8 cellular contexts compared by ENCODE assay signal in the genomic region with DNA sequence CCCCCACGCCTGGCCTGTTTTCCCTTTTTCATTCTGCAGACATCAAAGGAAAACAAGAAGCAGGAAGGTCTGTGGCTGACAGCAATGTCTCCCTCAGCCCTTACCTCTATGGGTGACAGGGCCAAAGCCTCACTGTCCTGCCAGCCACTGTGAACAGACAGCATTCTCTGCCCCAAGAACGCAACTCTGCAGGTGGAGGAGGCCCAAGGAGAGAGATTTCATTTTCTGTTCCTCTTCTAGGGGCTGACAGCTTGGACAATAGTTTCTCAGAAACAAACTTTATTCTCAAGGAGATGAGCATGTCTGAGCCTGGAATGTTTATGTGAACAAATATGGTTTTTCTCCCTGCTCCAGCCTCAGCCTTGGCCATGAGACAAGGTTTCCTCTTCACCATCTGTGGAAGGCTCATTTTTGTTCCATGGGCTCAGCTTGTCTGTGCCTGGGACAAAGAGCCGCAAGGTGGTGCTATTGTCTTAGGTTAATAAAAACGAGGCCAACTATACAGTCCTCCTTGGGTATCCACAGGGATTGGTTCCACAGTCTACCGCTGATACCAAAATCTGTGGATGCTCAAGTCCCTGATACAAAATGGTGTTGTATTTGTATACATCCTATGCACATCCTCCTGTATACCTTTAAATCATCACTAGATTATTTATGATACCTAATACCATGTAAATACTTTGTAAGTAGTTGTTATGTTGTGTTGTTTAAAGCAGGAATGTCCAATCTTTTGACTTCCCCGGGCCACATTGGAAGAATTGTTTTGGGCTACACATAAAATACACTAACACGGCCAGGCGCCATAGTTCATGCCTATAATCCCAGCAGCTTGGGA.
DNase-seq lines count a peak whose midpoint lies in the region; ATAC-seq and TF ChIP-seq lines count a peak whose summit lies in the region.

No MANE protein-coding gene starts in this region.

- TF ChIP-seq CTCF in DOHH2 (IDR thresholded peaks at IDR 0.05; ENCODE audit: low read depth, low read length, poor library complexity, severe bottlenecking), result peak; percentile 78
- peak; percentile 79 for TF ChIP-seq CTCF in RWPE2 (IDR thresholded peaks at IDR 0.05; ENCODE audit: poor library complexity, severe bottlenecking)

- H3K4me1 ChIP-seq in DOHH2 (ENCODE audit: control insufficient read depth, low read length), result no peaks in the 10 kb centered on the region
- H3K4me1 ChIP-seq in RWPE2 (ENCODE audit: insufficient read depth, poor library complexity, severe bottlenecking), result no peaks in the 10 kb centered on the region

- H3K9me2 ChIP-seq in DOHH2 (replicated peaks; ENCODE audit: control insufficient read depth, low read length), result no peaks in the 10 kb centered on the region

- ATAC-seq in RWPE2 (ENCODE audit: low read depth), result peak; percentile 89
- no peak for ATAC-seq in HG03095 (IDR thresholded peaks at IDR 0.05; ENCODE audit: unreplicated experiment)
- no peak for ATAC-seq in GM18519 (IDR thresholded peaks at IDR 0.05; ENCODE audit: low FRiP score, unreplicated experiment)

- H3K9me3 ChIP-seq in DOHH2 (ENCODE audit: control insufficient read depth, insufficient read depth, low read length) (no peaks in the 10 kb centered on the region), RWPE2 (ENCODE audit: severe bottlenecking) (no peaks in the 10 kb centered on the region)

- no peaks in the 10 kb centered on the region for H3K36me3 ChIP-seq in DOHH2 (ENCODE audit: control insufficient read depth, low read length)
- no peaks in the 10 kb centered on the region for H3K36me3 ChIP-seq in RWPE2 (ENCODE audit: low read depth)

- no peaks in the 10 kb centered on the region for H3F3A ChIP-seq in DOHH2 (ENCODE audit: control insufficient read depth, insufficient read depth)

- no peaks in the 10 kb centered on the region for H4K20me1 ChIP-seq in DOHH2 (ENCODE audit: control insufficient read depth, insufficient read depth, low read depth, low read length)

- DNase-seq in KG1 (lab: John Stamatoyannopoulos, UW) (peak; percentile 38), RWPE2 (ENCODE audit: low spot score) (no peak), astrocyte of the hippocampus (ENCODE audit: low read depth, low spot score) (peak; percentile 62), iris pigment epithelial cell (ENCODE audit: low read depth) (peak; percentile 61)
- peak; percentile 54 to 61 for DNase-seq in stimulated activated CD4-positive, alpha-beta T cell treated with anti-CD3 and anti-CD28 coated beads, Interleukin-2, amount 100 ng/mL, for 24 hours

- H3K4me2 ChIP-seq in DOHH2 (ENCODE audit: low read length), result no peak overlapping the region

- H3K27me3 ChIP-seq in DOHH2 (ENCODE audit: control insufficient read depth, low read length) (no peaks in the 10 kb centered on the region), RWPE2 (ENCODE audit: insufficient read depth, poor library complexity, severe bottlenecking) (peaks cover 9% of the 10 kb centered on the region)

- H3K27ac ChIP-seq in DOHH2 (ENCODE audit: low read depth, low read length), result no peak overlapping the region
- no peak overlapping the region for H3K27ac ChIP-seq in RWPE2 (ENCODE audit: poor library complexity, severe bottlenecking)

- H3K4me3 ChIP-seq in DOHH2 (ENCODE audit: low read length), result no peak overlapping the region
- no peak overlapping the region for H3K4me3 ChIP-seq in RWPE2 (ENCODE audit: severe bottlenecking)

- H3K79me2 ChIP-seq in DOHH2 (ENCODE audit: control insufficient read depth, low read length), result no peaks in the 10 kb centered on the region
